Comparison of ENCODE assay signal across 7 cellular contexts in genomic region chr4:34176609-34177008, GRCh38.
"Had no signal": no experiment of that assay in that cellular context is flagged by ENCODE, and none has a peak within 500 bp of the region (broad histone marks: within the 10 kb centered on the region; RNA-seq: fewer than 3 reads in every experiment).

No MANE protein-coding gene starts in this region.

- ATAC-seq: HepG2 had no signal

- FAIRE-seq: HepG2, HTR-8/SVneo had no signal

- H3K9ac ChIP-seq: KMS-11 had no signal

- H3K4me2 ChIP-seq: KMS-11 had no signal

- DNase-seq: IMR-90, KBM-7, KG1 had no signal

- H3K27ac ChIP-seq: HL-60, KMS-11 had no signal
